Comparison of ENCODE assay signal across 11 cellular contexts in the genomic region with DNA sequence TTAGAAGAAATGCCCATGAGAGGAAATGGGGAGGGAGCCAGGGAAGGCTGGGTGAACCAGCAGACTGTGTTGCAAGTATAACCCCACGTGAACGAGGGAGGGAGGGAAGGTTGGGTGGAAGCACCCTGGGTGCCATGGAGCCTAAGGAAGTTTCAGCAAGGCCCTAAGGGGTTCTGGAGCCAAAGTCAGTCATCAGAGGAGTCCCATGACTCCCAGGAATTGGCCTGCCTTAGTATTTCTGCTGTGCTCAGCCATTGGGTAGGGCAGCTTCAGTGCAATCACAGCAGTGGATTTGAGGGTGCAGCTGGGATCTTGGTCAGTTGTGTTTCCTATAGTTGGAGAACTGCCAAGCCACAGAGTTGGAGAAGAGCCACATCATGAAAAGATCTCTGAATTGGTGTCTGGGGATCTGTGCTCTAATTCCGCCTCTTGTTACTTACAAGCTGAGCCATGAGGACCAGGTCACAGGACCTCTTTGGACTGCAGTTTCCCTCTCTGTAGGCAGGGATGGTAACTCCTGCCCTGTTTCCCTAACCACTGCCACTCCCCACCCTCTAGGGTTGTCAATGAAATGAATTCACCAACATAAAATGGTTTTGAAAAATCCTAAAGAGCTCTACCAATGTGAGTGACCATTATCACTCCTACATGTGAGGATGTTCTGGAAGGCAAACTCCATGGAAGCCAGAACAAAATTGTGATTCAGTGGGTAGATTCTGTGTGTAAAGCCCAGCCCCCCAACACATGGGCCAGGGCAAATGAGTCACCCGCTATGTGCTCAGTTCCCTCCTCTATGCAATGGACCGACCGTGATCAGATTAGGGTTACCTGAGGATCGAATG.
DNase-seq lines count a peak whose midpoint lies in the region; ATAC-seq, FAIRE-seq and TF ChIP-seq lines count a peak whose summit lies in the region.
"Had no signal": no experiment of that assay in that cellular context is flagged by ENCODE, and none has a peak within 500 bp of the region (broad histone marks: within the 10 kb centered on the region; RNA-seq: fewer than 3 reads in every experiment).

No MANE protein-coding gene starts in this region.

- TF ChIP-seq POLR2A in gastrocnemius medialis (IDR thresholded peaks at IDR 0.05) = no peak

- CTCF ChIA-PET in GM10248 (lab: Yijun Ruan, JAX) = interaction anchor here (1.0 kb wide), 2 partner anchors 9 to 11 kb away, joined by 3 to 6 read pairs; no protein-coding TSS in a partner anchor

- H3K4me3 ChIP-seq in SJCRH30 (no peak overlapping the region), gastrocnemius medialis (no peak overlapping the region)
- H3K4me3 ChIP-seq: GM12878, ovary had no signal

- TF ChIP-seq CTCF in gastrocnemius medialis (IDR thresholded peaks at IDR 0.05 in 4 of 5, conservative IDR thresholded peaks at IDR 0.05 in 1 of 5) (no peak), GM10248 (IDR thresholded peaks at IDR 0.05; ENCODE audit: control extremely low read depth, extremely low read depth, low read depth, missing control alignments) (no peak)

- ATAC-seq in gastrocnemius medialis = peak; percentile 22 to 52
- ATAC-seq in HG03135 (IDR thresholded peaks at IDR 0.05; ENCODE audit: unreplicated experiment) = no peak
- ATAC-seq: GM12878 had no signal

- POLR2A ChIA-PET in GM10248 (lab: Yijun Ruan, JAX) = no interaction called here

- H3K27me3 ChIP-seq in SJCRH30 (no peaks in the 10 kb centered on the region), gastrocnemius medialis (peaks cover 0 to 18% (median 0%) of the 10 kb centered on the region in 3 donors)
- H3K27me3 ChIP-seq: ovary had no signal

- intact Hi-C loops in gastrocnemius medialis (cut with DNase I; ENCODE audit: low total_unique reads) = no loop called here

- H3K27ac ChIP-seq in SJCRH30 (no peak overlapping the region), gastrocnemius medialis (peak overlapping the region in 1 of 4 donors; percentile 15)
- H3K27ac ChIP-seq: ovary had no signal

- H3K36me3 ChIP-seq in SJCRH30 (peaks cover 29% of the 10 kb centered on the region), gastrocnemius medialis (no peaks in the 10 kb centered on the region)
- H3K36me3 ChIP-seq: ovary had no signal

- DNase-seq in H4 (ENCODE audit: low spot score) (peak; percentile 67), SJCRH30 (peak; percentile 93 to 98), globus pallidus (ENCODE audit: low spot score) (peak; percentile 35), gastrocnemius medialis (peak; percentile 51 to 63), cerebellum (ENCODE audit: low spot score) (no peak), RCC 7860 (ENCODE audit: low spot score) (no peak), GM10248 (ENCODE audit: extremely low spot score) (no peak)
- DNase-seq: NCI-H526 had no signal

- in situ Hi-C loops in gastrocnemius medialis (cut with MboI; ENCODE audit: low sequenced_read_pairs in 4 of 4) = no loop called here

- no peak for FAIRE-seq in RCC 7860 (lab: Jason Lieb, UNC)
- FAIRE-seq: GM12878 had no signal

- no peaks in the 10 kb centered on the region for H3K9me3 ChIP-seq in SJCRH30 (replicated peaks)
- no peaks in the 10 kb centered on the region for H3K9me3 ChIP-seq in gastrocnemius medialis
- H3K9me3 ChIP-seq: ovary had no signal

- H3K4me1 ChIP-seq in SJCRH30 = peaks cover 48% of the 10 kb centered on the region
- peaks cover 0 to 6% of the 10 kb centered on the region in 2 donors for H3K4me1 ChIP-seq in gastrocnemius medialis

Comparison
In these comparisons a context has a peak if more than half of its experiments do, and no peak if none do; other contexts are left out.
1. DNase-seq: peak in H4 (single experiment), SJCRH30 (2 of 2), globus pallidus (single experiment) and gastrocnemius medialis (2 of 2); none in cerebellum (single experiment), RCC 7860 (single experiment) and GM10248 (single experiment).